ENCODE assay signal across 7 cellular contexts in the genomic region with DNA sequence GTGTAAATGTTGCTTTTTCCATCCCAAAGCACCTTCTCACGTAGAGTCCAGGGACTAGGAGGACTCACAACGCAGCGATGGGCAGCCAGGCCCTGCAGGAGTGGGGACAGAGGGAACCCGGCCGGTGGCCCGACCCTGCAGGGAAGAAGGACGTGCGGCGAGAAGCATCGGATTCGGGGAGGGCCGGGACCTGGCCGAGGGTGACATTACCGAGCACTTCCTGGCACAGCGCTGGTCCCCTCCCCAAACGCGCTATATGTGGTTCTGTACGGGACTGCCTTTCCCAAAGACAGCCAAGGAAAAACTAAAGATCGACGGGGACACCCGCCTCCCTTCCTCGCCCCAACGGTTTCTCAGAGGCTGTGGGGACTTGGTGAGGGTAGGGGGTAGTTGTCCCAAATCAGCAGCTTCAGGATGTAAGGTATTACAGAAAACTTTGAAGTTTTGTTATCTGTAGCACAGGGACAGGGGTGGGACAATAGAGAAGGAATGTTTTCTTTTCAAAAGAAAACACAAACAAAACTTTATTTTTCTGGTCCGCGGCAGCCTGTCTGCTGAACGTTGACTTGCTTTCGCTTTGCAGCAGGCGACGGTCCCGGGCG. TPM values are rescaled to one million over a fixed set of nuclear protein-coding genes. Genes with fewer than 3 reads are reported as not detected.
DNase-seq lines count a peak whose midpoint lies in the region; ATAC-seq, FAIRE-seq and TF ChIP-seq lines count a peak whose summit lies in the region.

No MANE protein-coding gene starts in this region.

- H3K9ac ChIP-seq in K562 (ENCODE audit: insufficient read depth in 1 of 2, low read depth in 2 of 2, low read length in 2 of 2) (peak overlapping the region; percentile 49 to 95), iPS-20b (ENCODE audit: low read depth, low read length) (peak overlapping the region; percentile 42; the same call in 1 of the 2 replicates), smooth muscle cell (ENCODE audit: low read depth) (peak overlapping the region; percentile 76)

- no peak for TF ChIP-seq POLR2A in K562 (conservative IDR thresholded peaks at IDR 0.05)

- H3K27me3 ChIP-seq in H7 (ENCODE audit: control insufficient read depth, insufficient read depth, low read length) (peaks cover 12% of the 10 kb centered on the region; the same call in 1 of the 2 replicates), K562 (ENCODE audit: control insufficient read depth in 2 of 2, insufficient read depth in 2 of 2, low read length in 2 of 2) (no peaks in the 10 kb centered on the region), iPS-20b (ENCODE audit: insufficient read depth, low read length) (peaks cover 37% of the 10 kb centered on the region), smooth muscle cell (ENCODE audit: low read depth) (no peaks in the 10 kb centered on the region)

- TF ChIP-seq CTCF in K562 (IDR thresholded peaks at IDR 0.05 in 2 of 3, conservative IDR thresholded peaks at IDR 0.05 in 1 of 3; ENCODE audit: insufficient read depth in 2 of 3, low read depth in 1 of 3, low read length in 3 of 3), result no peak
- no peak for TF ChIP-seq CTCF in smooth muscle cell (IDR thresholded peaks at IDR 0.05; ENCODE audit: borderline replicate concordance, insufficient read depth, poor library complexity, severe bottlenecking)

- POLR2A ChIA-PET in K562 (lab: Yijun Ruan, JAX), result no interaction called here

- in situ Hi-C loops in K562 (cut with MboI), result no loop called here

- H3K79me2 ChIP-seq in K562 (ENCODE audit: control insufficient read depth, insufficient read depth, low read length) (peaks cover 39% of the 10 kb centered on the region), smooth muscle cell (ENCODE audit: low read depth) (peaks cover 36% of the 10 kb centered on the region)

- no peak for FAIRE-seq in K562 (lab: Jason Lieb, UNC)

- H3F3A ChIP-seq in smooth muscle cell (ENCODE audit: low read depth), result peaks cover 5% of the 10 kb centered on the region

- peak in 1 of 2 experiments; percentile 29; a peak in 1 of 4 replicates for TF ChIP-seq RAD21 in K562 (CRISPR knock-in tag; conservative IDR thresholded peaks at IDR 0.05 in 1 of 2, IDR thresholded peaks at IDR 0.05 in 1 of 2)

- no peak for TF ChIP-seq EP300 in K562 (IDR thresholded peaks at IDR 0.05; ENCODE audit: low read length)

- H3K36me3 ChIP-seq in H7 (replicated peaks; ENCODE audit: control insufficient read depth, insufficient read depth, low read length), result no peaks in the 10 kb centered on the region
- no peaks in the 10 kb centered on the region for H3K36me3 ChIP-seq in K562 (ENCODE audit: control insufficient read depth, insufficient read depth, low read length)
- H3K36me3 ChIP-seq in iPS-20b (ENCODE audit: insufficient read depth, low read depth, low read length), result no peaks in the 10 kb centered on the region
- H3K36me3 ChIP-seq in smooth muscle cell (ENCODE audit: low read depth), result no peaks in the 10 kb centered on the region

- H3K9me1 ChIP-seq in K562 (ENCODE audit: control insufficient read depth, insufficient read depth, low read length), result no peaks in the 10 kb centered on the region

- TSS peak; percentile 80 for BruUV-seq in K562 (replicated peaks; lab: Mats Ljungman, UMichigan)

- intact Hi-C loops in K562 (cut with micrococcal nuclease), result no loop called here

- H3K4me3 ChIP-seq in H7 (ENCODE audit: insufficient read depth, low read depth, low read length) (peak overlapping the region; percentile 79), K562 (peak overlapping the region; percentile 83), iPS-20b (ENCODE audit: low read length) (peak overlapping the region; percentile 80), smooth muscle cell (peak overlapping the region; percentile 96)

- H3K4me2 ChIP-seq in K562 (ENCODE audit: insufficient read depth, low read length) (peak overlapping the region; percentile 81), smooth muscle cell (peak overlapping the region; percentile 95)

- peak; percentile 69 for DNase-seq in H7
- DNase-seq in K562 (ENCODE audit: extremely low read depth in 1 of 4, low spot score in 3 of 4), result peak in 2 of 4 experiments; percentile 29 to 31
- no peak for DNase-seq in smooth muscle cell (lab: John Stamatoyannopoulos, UW; ENCODE audit: unreplicated experiment)

- peak overlapping the region; percentile 85 for H2AFZ ChIP-seq in K562 (ENCODE audit: low read depth, low read length)
- H2AFZ ChIP-seq in smooth muscle cell (ENCODE audit: low read depth), result peak overlapping the region; percentile 97

- ATAC-seq in SK-N-SH treated with all-trans-retinoic acid at 6 μM for 48 hours (peak; percentile 10), K562 (peak; percentile 2; the same call in 2 of the 3 replicates), HG02938 (IDR thresholded peaks at IDR 0.05; ENCODE audit: unreplicated experiment) (no peak), GM18502 (IDR thresholded peaks at IDR 0.05; ENCODE audit: poor library complexity, unreplicated experiment) (no peak)

- CTCF ChIA-PET in K562 (lab: Yijun Ruan, JAX; ENCODE audit: low intra/inter-chr PET ratio), result no interaction called here

- 12% methylated on average over 30 of the region's 31 CpGs for WGBS in K562 (ENCODE audit: insufficient coverage, low coverage, missing lambda C conversion rate)
- WGBS in smooth muscle cell (ENCODE audit: low lambda C conversion rate), result 2% methylated on average over 30 of the region's 31 CpGs

- H3K9me3 ChIP-seq in K562 (replicated peaks; ENCODE audit: control insufficient read depth, insufficient read depth, low read depth, low read length) (no peaks in the 10 kb centered on the region), iPS-20b (ENCODE audit: insufficient read depth, low read depth, low read length) (no peaks in the 10 kb centered on the region), smooth muscle cell (replicated peaks; ENCODE audit: low read depth) (no peaks in the 10 kb centered on the region)

- 0 out of 2 replicates have a peak, but pooled peaks cover 5% of the 10 kb centered on the region for H4K20me1 ChIP-seq in K562 (replicated peaks; ENCODE audit: control insufficient read depth, insufficient read depth, low read length)
- peaks cover 27% of the 10 kb centered on the region for H4K20me1 ChIP-seq in smooth muscle cell (ENCODE audit: low read depth)

- H3K27ac ChIP-seq in K562 (ENCODE audit: extremely low read depth, low read depth, low read length) (peak overlapping the region; percentile 54; the same call in 2 of the 3 replicates), iPS-20b (ENCODE audit: low read length) (no peak overlapping the region), smooth muscle cell (ENCODE audit: low read depth) (peak overlapping the region; percentile 5)

- H3K4me1 ChIP-seq in K562 (replicated peaks in 1 of 2; ENCODE audit: control insufficient read depth in 2 of 2, insufficient read depth in 2 of 2, low read length in 2 of 2) (peaks cover 28 to 30% of the 10 kb centered on the region in 2 experiments), iPS-20b (ENCODE audit: insufficient read depth, low read length) (peaks cover 10% of the 10 kb centered on the region; the same call in 1 of the 2 replicates), smooth muscle cell (ENCODE audit: low read depth) (peaks cover 19% of the 10 kb centered on the region)

TF ChIP-seq in SK-N-SH treated with all-trans-retinoic acid at 6 μM for 48 hours, 23 proteins besides CTCF, POLR2A, EP300 and RAD21 (continues in another document):
- TF ChIP-seq ZNF70 (CRISPR knock-in tag; IDR thresholded peaks at IDR 0.05) (no peak), SNAI2 (CRISPR knock-in tag; IDR thresholded peaks at IDR 0.05) (no peak), ZC3H10 (CRISPR knock-in tag; IDR thresholded peaks at IDR 0.05) (no peak), ZFP30 (CRISPR knock-in tag; IDR thresholded peaks at IDR 0.05) (no peak), CSDC2 (CRISPR knock-in tag; IDR thresholded peaks at IDR 0.05) (no peak), BACH2 (CRISPR knock-in tag; IDR thresholded peaks at IDR 0.05; ENCODE audit: borderline replicate concordance) (no peak), GLIS3 (CRISPR knock-in tag; IDR thresholded peaks at IDR 0.05) (no peak), OSR1 (CRISPR knock-in tag; IDR thresholded peaks at IDR 0.05) (no peak), TOX (CRISPR knock-in tag; IDR thresholded peaks at IDR 0.05; ENCODE audit: borderline replicate concordance) (no peak), ZFP3 (CRISPR knock-in tag; IDR thresholded peaks at IDR 0.05) (no peak)

TF ChIP-seq in K562, 482 proteins besides CTCF, POLR2A, EP300 and RAD21 (continues in another document):
- TF ChIP-seq HNRNPK (IDR thresholded peaks at IDR 0.05; ENCODE audit: low read depth, low read length, poor library complexity, severe bottlenecking) (no peak), TEAD4 (IDR thresholded peaks at IDR 0.05; ENCODE audit: low read length) (no peak), TEAD4 (CRISPR knock-in tag; IDR thresholded peaks at IDR 0.05; ENCODE audit: borderline replicate concordance) (no peak), GATAD2A (IDR thresholded peaks at IDR 0.05) (no peak), NCOA6 (IDR thresholded peaks at IDR 0.05) (no peak), LEF1 (IDR thresholded peaks at IDR 0.05) (no peak; the same call in 1 of the 2 replicates)

RNA-seq across cellular contexts. Expression of a gene that starts 0.9 kb away (rescaled TPM):
- 18.9 and 21.2 TPM in 2 replicates for total RNA-seq in H7 (2014; rRNA removed; shearing (Covaris generic))
- total RNA-seq in K562 (2011; cell fraction: chromatin; rRNA removed; ENCODE audit: low replicate concordance), result 6.2 and 19.0 TPM in 2 replicates
- total RNA-seq in K562 (2011; cell fraction: nucleolus; rRNA removed), result 4.0 and 5.5 TPM in 2 replicates
- 8.2 and 9.7 TPM in 2 replicates for total RNA-seq in K562 (2011; cell fraction: nucleoplasm; rRNA removed)
- total RNA-seq in K562 (2014; rRNA removed), result 7.0 and 8.4 TPM in 2 replicates
- total RNA-seq in K562 (2014; rRNA removed; fragmentation: Illumina TruSeq; extraction: Trizol), result 13.7 and 14.7 TPM in 2 replicates
- 13.5 and 13.9 TPM in 2 replicates for total RNA-seq in K562 (2015; rRNA removed; fragmentation: Illumina TruSeq; extraction: Trizol)
- 9.9 and 10.7 TPM in 2 replicates for total RNA-seq in K562 (2021)
- 9.7 and 11.1 TPM in 2 replicates for polyA plus RNA-seq in K562 (2011; rRNA removed)
- 2.5 and 5.2 TPM in 2 replicates for polyA plus RNA-seq in K562 (2011; cell fraction: cytosol; rRNA removed)
- polyA plus RNA-seq in K562 (2011; cell fraction: nucleus; rRNA removed), result 8.4 and 11.7 TPM in 2 replicates
- 5.0 TPM in 2 replicates for polyA plus RNA-seq in K562 (2012)
- polyA plus RNA-seq in K562 (2014; fragmentation: Illumina TruSeq; extraction: Trizol), result 6.7 and 7.5 TPM in 2 replicates
- polyA plus RNA-seq in K562 (2014; fragmentation: Nextera tagmentation; extraction: Ambion mirVana), result 1 to 10 TPM; 3.9 to 6.9 TPM
- 4.7 and 4.9 TPM in 2 replicates for polyA plus RNA-seq in K562 (2014; rRNA removed)
- polyA minus RNA-seq in K562 (2011; rRNA and poly(A)+ RNA removed), result 31.1 and 33.0 TPM in 2 replicates
- polyA minus RNA-seq in K562 (2011; cell fraction: cytosol; rRNA and poly(A)+ RNA removed), result 9.0 and 11.6 TPM in 2 replicates
- polyA minus RNA-seq in K562 (2011; cell fraction: nucleus; rRNA and poly(A)+ RNA removed), result 8.8 and 15.7 TPM in 2 replicates
- 30.1 and 31.2 TPM in 2 replicates for total RNA-seq in smooth muscle cell
- 5.6 and 11.2 TPM in 2 replicates for polyA plus RNA-seq in smooth muscle cell

Comparison
In these comparisons a context has a peak if more than half of its experiments do, and no peak if none do; other contexts are left out.
1. ATAC-seq: peak in SK-N-SH treated with all-trans-retinoic acid at 6 μM for 48 hours (single experiment) and K562 (single experiment); none in HG02938 (single experiment) and GM18502 (single experiment).
2. Peak in every context shown above with its lines, with median percentiles within 50 percentile points of each other: H3K4me3 ChIP-seq and H3K9ac ChIP-seq.